ENCODE assay signal across 39 cellular contexts in the genomic region with DNA sequence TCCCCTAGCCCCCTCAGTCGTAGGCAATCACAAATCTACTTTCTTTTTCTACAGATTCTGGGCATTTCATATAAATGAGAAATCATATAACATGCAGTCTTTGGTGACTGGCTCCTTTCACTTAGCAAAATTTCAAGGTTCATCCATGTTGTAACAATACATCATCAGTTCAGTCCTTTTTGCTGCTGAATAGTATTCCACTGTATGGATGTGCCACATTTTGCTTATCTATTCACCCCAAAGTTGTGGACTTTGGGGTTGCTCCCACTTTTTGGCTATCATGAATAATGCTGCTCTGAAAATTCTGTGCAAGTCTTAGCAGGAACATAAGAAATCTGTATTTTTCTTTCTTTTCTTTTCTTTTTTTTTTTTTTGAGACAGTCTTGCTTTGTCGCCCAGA. TPM values are rescaled to one million over a fixed set of nuclear protein-coding genes. Genes with fewer than 3 reads are reported as not detected.
"Had no signal": no experiment of that assay in that cellular context is flagged by ENCODE, and none has a peak within 500 bp of the region (broad histone marks: within the 10 kb centered on the region; RNA-seq: fewer than 3 reads in every experiment).

No MANE protein-coding gene starts in this region.

- H3K27ac ChIP-seq: adrenal gland, ascending aorta, cardiac muscle cell, VCaP had no signal

- H3K4me3 Mint-ChIP-seq: activated B cell treated with CpG ODN at 0.5 μM for 24 hours; activated CD4-positive, alpha-beta memory T cell treated with anti-CD3 and anti-CD28 coated beads for 36 hours; activated CD4-positive, alpha-beta T cell treated with anti-CD3 and anti-CD28 coated beads, Interleukin-2, amount 10 ng/mL, durations not matched to agents 24 days and 14 days; activated CD8-positive, alpha-beta T cell treated with anti-CD3 and anti-CD28 coated beads for 36 hours; activated naive CD4-positive, alpha-beta T cell treated with anti-CD3 and anti-CD28 coated beads for 36 hours; activated naive CD8-positive, alpha-beta T cell treated with anti-CD3 and anti-CD28 coated beads, Interleukin-2, amount 10 ng/mL, durations not matched to agents 7 days and 5 days; activated T-cell treated with anti-CD3 and anti-CD28 coated beads, Interleukin-2, amount 50 U/mL, for 4 hours; activated T-helper 1 cell treated with anti-CD3 and anti-CD28 coated beads, Interleukin-12 subunit alpha, Interleukin-12 subunit beta, Interleukin-2, Interleukin-4 antibody, amounts not matched to agents 30 ng/mL and 10 ng/mL and 1 ng/mL, durations not matched to agents 14 hours and 24 hours and 36 hours; activated T-helper 17 cell treated with anti-CD3 and anti-CD28 coated beads, Interleukin-2, amount 50 U/mL, for 72 hours; central memory CD8-positive, alpha-beta T cell; T-helper 1 cell treated with Interleukin-12 subunit alpha and Interleukin-12 subunit beta and Interleukin-4 antibody, amounts not matched to agents 30 μg/mL and 1 μg/mL, for 36 hours; T-helper 2 cell treated with Interferon-gamma antibody and Interleukin-4, amounts not matched to agents 5 μg/mL and 100 μg/mL, for 36 hours had no signal

- H3K36me3 ChIP-seq: adrenal gland, ascending aorta, cardiac muscle cell had no signal

- H3K36me3 Mint-ChIP-seq: activated CD4-positive, alpha-beta memory T cell treated with anti-CD3 and anti-CD28 coated beads for 36 hours; activated naive CD8-positive, alpha-beta T cell treated with anti-CD3 and anti-CD28 coated beads, Interleukin-2, amount 10 ng/mL, durations not matched to agents 7 days and 5 days; brain had no signal

- FAIRE-seq: bronchial epithelial cell, TTC549 had no signal

- DNase-seq: activated B cell treated with CpG ODN at 0.5 μM for 24 hours; activated CD4-positive, alpha-beta memory T cell treated with anti-CD3 and anti-CD28 coated beads for 36 hours; activated CD4-positive, alpha-beta T cell treated with anti-CD3 and anti-CD28 coated beads for 4 hours; activated CD4-positive, alpha-beta T cell treated with anti-CD3 and anti-CD28 coated beads, Interleukin-2, amount 10 ng/mL, durations not matched to agents 24 days and 14 days; activated CD4-positive, alpha-beta T cell treated with anti-CD3 and anti-CD28 coated beads, Interleukin-2, amount 50 U/mL, for 1 hour; activated CD4-positive, alpha-beta T cell treated with anti-CD3 and anti-CD28 coated beads, Interleukin-2, amount 50 U/mL, for 4 hours; activated CD4-positive, CD25-positive, alpha-beta regulatory T cell treated with anti-CD3 and anti-CD28 coated beads, Interleukin-2, amount 50 U/mL, for 72 hours; activated CD8-positive, alpha-beta memory T cell treated with anti-CD3 and anti-CD28 coated beads, Interleukin-2, amount 50 U/mL, for 4 hours; activated CD8-positive, alpha-beta T cell treated with anti-CD3 and anti-CD28 coated beads for 36 hours; activated effector memory CD4-positive, alpha-beta T cell treated with anti-CD3 and anti-CD28 coated beads, Interleukin-2, amount 50 U/mL, for 16 hours; activated gamma-delta T cell treated with Interleukin-2 at 50 U/mL for 16 hours; activated naive CD4-positive, alpha-beta T cell; activated naive CD4-positive, alpha-beta T cell treated with anti-CD3 and anti-CD28 coated beads for 36 hours; activated naive CD4-positive, alpha-beta T cell treated with anti-CD3 and anti-CD28 coated beads, Interleukin-2, amount 50 U/mL, for 16 hours; activated naive CD8-positive, alpha-beta T cell treated with anti-CD3 and anti-CD28 coated beads, Interleukin-2, amount 10 ng/mL, durations not matched to agents 7 days and 5 days; activated T-cell treated with anti-CD3 and anti-CD28 coated beads for 4 hours; activated T-cell treated with anti-CD3 and anti-CD28 coated beads, Interleukin-2, amount 50 U/mL, for 1 hour; activated T-cell treated with anti-CD3 and anti-CD28 coated beads, Interleukin-2, amount 50 U/mL, for 4 hours; activated T-cell treated with anti-CD3 and anti-CD28 coated beads, Interleukin-2, amount 50 U/mL, for 72 hours; adrenal gland; amniotic stem cell; anterior cingulate cortex; caudate nucleus; cerebellar nuclear complex; T-helper 1 cell; T-helper 2 cell; T-helper 9 cell had no signal

- H3K27ac Mint-ChIP-seq: activated B cell treated with CpG ODN at 0.5 μM for 24 hours; activated CD4-positive, alpha-beta memory T cell treated with anti-CD3 and anti-CD28 coated beads for 36 hours; activated CD4-positive, alpha-beta T cell treated with anti-CD3 and anti-CD28 coated beads, Interleukin-2, amount 10 ng/mL, durations not matched to agents 24 days and 14 days; activated CD8-positive, alpha-beta T cell treated with anti-CD3 and anti-CD28 coated beads for 36 hours; activated naive CD4-positive, alpha-beta T cell treated with anti-CD3 and anti-CD28 coated beads for 36 hours; activated naive CD4-positive, alpha-beta T cell treated with anti-CD3 and anti-CD28 coated beads, Interleukin-2, amount 50 U/mL, for 72 hours; activated naive CD8-positive, alpha-beta T cell treated with anti-CD3 and anti-CD28 coated beads, Interleukin-2, amount 10 ng/mL, durations not matched to agents 7 days and 5 days; activated T-cell treated with anti-CD3 and anti-CD28 coated beads, Interleukin-2, amount 50 U/mL, for 72 hours; activated T-helper 1 cell treated with anti-CD3 and anti-CD28 coated beads, Interleukin-12 subunit alpha, Interleukin-12 subunit beta, Interleukin-2, Interleukin-4 antibody, amounts not matched to agents 30 ng/mL and 10 ng/mL and 1 ng/mL, durations not matched to agents 14 hours and 24 hours and 36 hours; activated T-helper 17 cell treated with anti-CD3 and anti-CD28 coated beads, Interleukin-2, amount 50 U/mL, for 72 hours; T-helper 1 cell treated with Interleukin-12 subunit alpha and Interleukin-12 subunit beta and Interleukin-4 antibody, amounts not matched to agents 30 μg/mL and 1 μg/mL, for 36 hours; T-helper 2 cell treated with Interferon-gamma antibody and Interleukin-4, amounts not matched to agents 5 μg/mL and 100 μg/mL, for 36 hours had no signal

- H3K9me3 Mint-ChIP-seq: activated B cell treated with CpG ODN at 0.5 μM for 24 hours; activated CD4-positive, alpha-beta memory T cell treated with anti-CD3 and anti-CD28 coated beads for 36 hours; activated CD4-positive, alpha-beta T cell treated with anti-CD3 and anti-CD28 coated beads, Interleukin-2, amount 10 ng/mL, durations not matched to agents 24 days and 14 days; activated CD8-positive, alpha-beta T cell treated with anti-CD3 and anti-CD28 coated beads for 36 hours; activated naive CD4-positive, alpha-beta T cell treated with anti-CD3 and anti-CD28 coated beads for 36 hours; activated naive CD4-positive, alpha-beta T cell treated with anti-CD3 and anti-CD28 coated beads, Interleukin-2, amount 50 U/mL, for 72 hours; activated naive CD8-positive, alpha-beta T cell treated with anti-CD3 and anti-CD28 coated beads, Interleukin-2, amount 10 ng/mL, durations not matched to agents 7 days and 5 days; activated T-cell treated with anti-CD3 and anti-CD28 coated beads, Interleukin-2, amount 50 U/mL, for 4 hours; activated T-cell treated with anti-CD3 and anti-CD28 coated beads, Interleukin-2, amount 50 U/mL, for 72 hours; activated T-helper 1 cell treated with anti-CD3 and anti-CD28 coated beads, Interleukin-12 subunit alpha, Interleukin-12 subunit beta, Interleukin-2, Interleukin-4 antibody, amounts not matched to agents 30 ng/mL and 10 ng/mL and 1 ng/mL, durations not matched to agents 14 hours and 24 hours and 36 hours; activated T-helper 17 cell treated with anti-CD3 and anti-CD28 coated beads, Interleukin-2, amount 50 U/mL, for 72 hours; central memory CD8-positive, alpha-beta T cell; T-helper 1 cell treated with Interleukin-12 subunit alpha and Interleukin-12 subunit beta and Interleukin-4 antibody, amounts not matched to agents 30 μg/mL and 1 μg/mL, for 36 hours; T-helper 2 cell treated with Interferon-gamma antibody and Interleukin-4, amounts not matched to agents 5 μg/mL and 100 μg/mL, for 36 hours had no signal

- ATAC-seq: activated CD8-positive, alpha-beta T cell treated with anti-CD3 and anti-CD28 coated beads for 36 hours; activated naive CD4-positive, alpha-beta T cell treated with anti-CD3 and anti-CD28 coated beads, Interleukin-2, amount 50 U/mL, for 72 hours; activated T-cell treated with anti-CD3 and anti-CD28 coated beads, Interleukin-2, amount 50 U/mL, for 4 hours; activated T-cell treated with anti-CD3 and anti-CD28 coated beads, Interleukin-2, amount 50 U/mL, for 72 hours; activated T-helper 17 cell treated with anti-CD3 and anti-CD28 coated beads, Interleukin-2, amount 50 U/mL, for 72 hours had no signal

- H3K9me3 ChIP-seq: adrenal gland, ascending aorta had no signal

- H3K4me3 ChIP-seq: adrenal gland, ascending aorta, cardiac muscle cell had no signal

RNA-seq across cellular contexts. Expression of a gene that starts 39.0 kb away (rescaled TPM):
- total RNA-seq: ascending aorta had no signal
